Comparison of ENCODE assay signal across 9 cellular contexts in genomic region chrX:68647156-68647957, GRCh38. TPM values are rescaled to one million over a fixed set of nuclear protein-coding genes. Genes with fewer than 3 reads are reported as not detected.
DNase-seq lines count a peak whose midpoint lies in the region; ATAC-seq, FAIRE-seq and TF ChIP-seq lines count a peak whose summit lies in the region.
"Had no signal": no experiment of that assay in that cellular context is flagged by ENCODE, and none has a peak within 500 bp of the region (broad histone marks: within the 10 kb centered on the region; RNA-seq: fewer than 3 reads in every experiment).

STARD8 (plus strand) TSS chrX:68647666; CDS start chrX:68647883, 217 bp downstream.

- no peak for ATAC-seq in GM19395 (IDR thresholded peaks at IDR 0.05; ENCODE audit: unreplicated experiment)
- ATAC-seq in GM18873 (IDR thresholded peaks at IDR 0.05; ENCODE audit: low FRiP score, unreplicated experiment) = no peak

- H3K79me2 ChIP-seq in neural progenitor cell (ENCODE audit: low read depth) = no peaks in the 10 kb centered on the region

- no peak within 1 kb of the TSS for H3K4me3 Mint-ChIP-seq in neural progenitor cell
- H3K4me3 Mint-ChIP-seq: memory B cell had no signal

- no peaks in the 10 kb centered on the region for H3K9me3 Mint-ChIP-seq in neural progenitor cell
- H3K9me3 Mint-ChIP-seq: memory B cell had no signal

- peak within 1 kb of the TSS; percentile 66 for H3K4me2 ChIP-seq in neural progenitor cell

- FAIRE-seq in RCC 7860 (lab: Jason Lieb, UNC) = peak; percentile 76

- DNase-seq in Ammon's horn (ENCODE audit: low spot score) = peak; percentile 4
- peak; percentile 66 for DNase-seq in RCC 7860 (ENCODE audit: low spot score)
- DNase-seq in fibroblast of peridontal ligament (ENCODE audit: extremely low read depth) = peak; percentile 7
- DNase-seq in neural progenitor cell (ENCODE audit: low spot score) = peak; percentile 66
- DNase-seq in activated CD4-positive, alpha-beta T cell treated with anti-CD3 and anti-CD28 coated beads for 4 hours = no peak
- no peak for DNase-seq in RPMI8226

- H2AFZ ChIP-seq in neural progenitor cell (replicated peaks) = peak within 1 kb of the TSS; percentile 55

- no peaks in the 10 kb centered on the region for H3K9me3 ChIP-seq in neural progenitor cell (ENCODE audit: low read depth)

- H3K36me3 ChIP-seq in neural progenitor cell = no peaks in the 10 kb centered on the region

- H3K27ac ChIP-seq in neural progenitor cell = no peak within 1 kb of the TSS

- no peak for TF ChIP-seq CTCF in neural progenitor cell (IDR thresholded peaks at IDR 0.05)

- H3K4me3 ChIP-seq in neural progenitor cell = peak within 1 kb of the TSS; percentile 30

- no peaks in the 10 kb centered on the region for H3K27me3 ChIP-seq in neural progenitor cell

- no peak within 1 kb of the TSS for H3K27ac Mint-ChIP-seq in neural progenitor cell
- H3K27ac Mint-ChIP-seq: memory B cell had no signal

- H3F3A ChIP-seq in neural progenitor cell (ENCODE audit: low read depth) = no peaks in the 10 kb centered on the region

- no peaks in the 10 kb centered on the region for H3K36me3 Mint-ChIP-seq in neural progenitor cell
- H3K36me3 Mint-ChIP-seq: memory B cell had no signal

- no peaks in the 10 kb centered on the region for H4K20me1 ChIP-seq in neural progenitor cell (ENCODE audit: low read depth)

- peaks cover 13% of the 10 kb centered on the region for H3K27me3 Mint-ChIP-seq in neural progenitor cell (ENCODE audit: insufficient read depth, low read depth)
- H3K27me3 Mint-ChIP-seq: memory B cell had no signal

- peaks cover 4% of the 10 kb centered on the region for H3K4me1 ChIP-seq in neural progenitor cell

- no peak within 1 kb of the TSS for H3K9ac ChIP-seq in neural progenitor cell

- peaks cover 5% of the 10 kb centered on the region for H3K4me1 Mint-ChIP-seq in neural progenitor cell
- H3K4me1 Mint-ChIP-seq: memory B cell had no signal

RNA-seq across cellular contexts. Expression of gene STARD8, which starts in this region (rescaled TPM):
- total RNA-seq in neural progenitor cell (ENCODE audit: low replicate concordance) = 0.82 and 2.3 TPM in 2 replicates

Comparison
In these comparisons a context has a peak if more than half of its experiments do, and no peak if none do; other contexts are left out.
1. DNase-seq: peak in Ammon's horn (single experiment), RCC 7860 (single experiment), fibroblast of peridontal ligament (single experiment) and neural progenitor cell (single experiment); none in activated CD4-positive, alpha-beta T cell treated with anti-CD3 and anti-CD28 coated beads for 4 hours (0 of 2) and RPMI8226 (single experiment).